Comparison of ENCODE assay signal across 8 cellular contexts in genomic region chr4:128285085-128286023, GRCh38. TPM values are rescaled to one million over a fixed set of nuclear protein-coding genes. Genes with fewer than 3 reads are reported as not detected.
DNase-seq lines count a peak whose midpoint lies in the region; ATAC-seq and TF ChIP-seq lines count a peak whose summit lies in the region.

No MANE protein-coding gene starts in this region.

- no peaks in the 10 kb centered on the region for H3K27me3 ChIP-seq in endodermal cell (ENCODE audit: control insufficient read depth, insufficient read depth, low read length, poor library complexity, severe bottlenecking)

- H3K27ac ChIP-seq in endodermal cell (ENCODE audit: low read depth, low read length), result no peak overlapping the region

- H3K36me3 Mint-ChIP-seq in endodermal cell (ENCODE audit: low read depth), result peaks cover 21% of the 10 kb centered on the region
- peaks cover 18% of the 10 kb centered on the region for H3K36me3 Mint-ChIP-seq in osteocyte (ENCODE audit: unreplicated experiment)

- H3K4me3 Mint-ChIP-seq in endodermal cell (peak overlapping the region; percentile 88), osteocyte (ENCODE audit: unreplicated experiment) (peak overlapping the region; percentile 89)

- WGBS in endodermal cell (ENCODE audit: insufficient coverage in 1 of 2, insufficient read length in 1 of 2), 2 experiments, result 92% methylated on average over 13 to 18 of the region's 18 CpGs

- no peak for ATAC-seq in HG03139 (IDR thresholded peaks at IDR 0.05; ENCODE audit: unreplicated experiment)
- no peak for ATAC-seq in HG02884 (IDR thresholded peaks at IDR 0.05; ENCODE audit: unreplicated experiment)

- no peak for TF ChIP-seq CTCF in endodermal cell (conservative IDR thresholded peaks at IDR 0.05)
- TF ChIP-seq CTCF in osteocyte (IDR thresholded peaks at IDR 0.05), result no peak

- peak overlapping the region; percentile 96 for H3K4me3 ChIP-seq in endodermal cell (ENCODE audit: low read length)

- H3K9me3 ChIP-seq in endodermal cell (ENCODE audit: control insufficient read depth, low read length), result no peaks in the 10 kb centered on the region

- peak overlapping the region; percentile 89 for H3K9ac ChIP-seq in endodermal cell (ENCODE audit: extremely low read depth, low read length, poor library complexity, severe bottlenecking)

- DNase-seq in EL, result peak; percentile 33
- DNase-seq in NCI-H526 treated with DMSO at 0.1 percent for 48 hours (lab: John Stamatoyannopoulos, UW), result peak; percentile 33
- DNase-seq in endodermal cell, result no peak
- no peak for DNase-seq in osteocyte (ENCODE audit: extremely low spot score, unreplicated experiment)
- DNase-seq in kidney tubule cell (ENCODE audit: low spot score), result no peak
- DNase-seq in retina, result no peak

- peaks cover 2% of the 10 kb centered on the region for H3K27me3 Mint-ChIP-seq in endodermal cell (ENCODE audit: insufficient read depth)
- no peaks in the 10 kb centered on the region for H3K27me3 Mint-ChIP-seq in osteocyte (ENCODE audit: unreplicated experiment)

- H3K36me3 ChIP-seq in endodermal cell (ENCODE audit: control insufficient read depth, insufficient read depth, low read length), result peaks cover 38% of the 10 kb centered on the region

- H3K27ac Mint-ChIP-seq in endodermal cell (peak overlapping the region; percentile 75), osteocyte (ENCODE audit: unreplicated experiment) (peak overlapping the region; percentile 87)

- H3K9me3 Mint-ChIP-seq in endodermal cell, result no peaks in the 10 kb centered on the region
- H3K9me3 Mint-ChIP-seq in osteocyte (ENCODE audit: unreplicated experiment), result no peaks in the 10 kb centered on the region

- no peaks in the 10 kb centered on the region for H3K4me1 ChIP-seq in endodermal cell (ENCODE audit: control insufficient read depth, insufficient read depth, low read length)

- H3K4me1 Mint-ChIP-seq in endodermal cell (peaks cover 13% of the 10 kb centered on the region), osteocyte (ENCODE audit: unreplicated experiment) (peaks cover 40% of the 10 kb centered on the region)

RNA-seq across cellular contexts. Expression of gene PGRMC2, which starts 2.3 kb away (rescaled TPM):
- total RNA-seq in endodermal cell (10 to 100 TPM; 57.0 to 68.5 TPM), osteocyte (79.2 and 88.9 TPM in 2 replicates)
- 68.7 TPM for polyA plus RNA-seq in endodermal cell (2013, experiment 1 of 2)
- polyA plus RNA-seq in endodermal cell (2013, experiment 2 of 2), result 70.6 TPM

Comparison
In these comparisons a context has a peak if more than half of its experiments do, and no peak if none do; other contexts are left out.
1. DNase-seq: peak in EL (single experiment) and NCI-H526 treated with DMSO at 0.1 percent for 48 hours (single experiment); none in endodermal cell (single experiment), osteocyte (single experiment), kidney tubule cell (single experiment) and retina (single experiment).